In genomic region chr14:22095845-22096510, GRCh38 we compare ENCODE assay signal across 14 cellular contexts.
A peak's percentile ranks its signal among the peaks of the same experiment; 100 is the strongest.
DNase-seq lines count a peak whose midpoint lies in the region; ATAC-seq and TF ChIP-seq lines count a peak whose summit lies in the region.
"Had no signal": no experiment of that assay in that cellular context is flagged by ENCODE, and none has a peak within 500 bp of the region (broad histone marks: within the 10 kb centered on the region; RNA-seq: fewer than 3 reads in every experiment).

No MANE protein-coding gene starts in this region.

- H3K27ac Mint-ChIP-seq in activated naive CD4-positive, alpha-beta T cell treated with anti-CD3 and anti-CD28 coated beads, Interleukin-2, amount 50 U/mL, for 24 hours = peak overlapping the region; percentile 96
- H3K27ac Mint-ChIP-seq: IgD-negative memory B cell had no signal

- H3K27ac ChIP-seq in mucosa of rectum (ENCODE audit: low read depth in 2 of 2, low read length in 2 of 2) = peak overlapping the region; percentile 56 to 64
- H3K27ac ChIP-seq in PC-9 = no peak overlapping the region
- H3K27ac ChIP-seq: BLaER1, left lung, pancreas, thyroid gland had no signal

- no peak overlapping the region for H2AFZ ChIP-seq in PC-9

- H3K36me3 ChIP-seq in mucosa of rectum (ENCODE audit: control insufficient read depth in 2 of 2, insufficient read depth in 2 of 2, low read length in 2 of 2) = no peaks in the 10 kb centered on the region
- no peaks in the 10 kb centered on the region for H3K36me3 ChIP-seq in PC-9 (ENCODE audit: low read depth)
- H3K36me3 ChIP-seq: BLaER1, left lung, pancreas, thyroid gland had no signal

- POLR2A ChIA-PET in PC-9 (lab: Charles Lee; ENCODE audit: unreplicated experiment) = no interaction called here

- H3K27me3 Mint-ChIP-seq in activated naive CD4-positive, alpha-beta T cell treated with anti-CD3 and anti-CD28 coated beads, Interleukin-2, amount 50 U/mL, for 24 hours = no peaks in the 10 kb centered on the region

- peak; percentile 14 for DNase-seq in Ammon's horn (ENCODE audit: low spot score)
- DNase-seq in NCI-H1417 treated with DMSO at 0.1 percent for 48 hours (lab: John Stamatoyannopoulos, UW) = no peak
- no peak for DNase-seq in ureter (ENCODE audit: low spot score)
- no peak for DNase-seq in PC-9
- DNase-seq in amygdala (lab: John Stamatoyannopoulos, UW) = no peak
- DNase-seq: left lung, pancreas, thyroid gland had no signal

- H3K4me3 Mint-ChIP-seq in activated naive CD4-positive, alpha-beta T cell treated with anti-CD3 and anti-CD28 coated beads, Interleukin-2, amount 50 U/mL, for 24 hours = peak overlapping the region; percentile 60
- H3K4me3 Mint-ChIP-seq: IgD-negative memory B cell had no signal

- H3K4me1 ChIP-seq in mucosa of rectum (ENCODE audit: control insufficient read depth in 2 of 2, insufficient read depth in 2 of 2, low read length in 2 of 2) = no peaks in the 10 kb centered on the region
- no peaks in the 10 kb centered on the region for H3K4me1 ChIP-seq in PC-9 (replicated peaks; ENCODE audit: insufficient read depth)
- H3K4me1 ChIP-seq: BLaER1, left lung, pancreas, thyroid gland had no signal

- intact Hi-C loops in PC-9 (cut with micrococcal nuclease; ENCODE audit: unreplicated experiment) = no loop called here

- no peaks in the 10 kb centered on the region for H3K9me2 ChIP-seq in PC-9 (ENCODE audit: insufficient read depth)

- H3K36me3 Mint-ChIP-seq in activated naive CD4-positive, alpha-beta T cell treated with anti-CD3 and anti-CD28 coated beads, Interleukin-2, amount 50 U/mL, for 24 hours = no peaks in the 10 kb centered on the region
- H3K36me3 Mint-ChIP-seq: IgD-negative memory B cell had no signal

- no peaks in the 10 kb centered on the region for H3K79me2 ChIP-seq in PC-9 (ENCODE audit: low read depth)

- BruUV-seq in PC-9 (replicated peaks; lab: Mats Ljungman, UMichigan) = no TSS peak

- H3F3A ChIP-seq in PC-9 (ENCODE audit: insufficient read depth, low read depth) = no peaks in the 10 kb centered on the region

- CTCF ChIA-PET in PC-9 (lab: Charles Lee) = no interaction called here

- H3K9ac ChIP-seq in mucosa of rectum (ENCODE audit: low read depth in 1 of 2, low read length in 2 of 2) = no peak overlapping the region
- H3K9ac ChIP-seq: BLaER1 had no signal

- no peaks in the 10 kb centered on the region for H3K9me3 ChIP-seq in mucosa of rectum (ENCODE audit: control insufficient read depth in 2 of 2, low read length in 2 of 2)
- H3K9me3 ChIP-seq in PC-9 (ENCODE audit: insufficient read depth, low read depth) = no peaks in the 10 kb centered on the region
- H3K9me3 ChIP-seq: BLaER1, left lung, pancreas, thyroid gland had no signal

- no peaks in the 10 kb centered on the region for H3K9me3 Mint-ChIP-seq in activated naive CD4-positive, alpha-beta T cell treated with anti-CD3 and anti-CD28 coated beads, Interleukin-2, amount 50 U/mL, for 24 hours

- ATAC-seq in HG02623 (IDR thresholded peaks at IDR 0.05; ENCODE audit: unreplicated experiment) = peak; percentile 12
- ATAC-seq: left lung had no signal

- H4K20me1 ChIP-seq in PC-9 (ENCODE audit: insufficient read depth) = no peaks in the 10 kb centered on the region
- H4K20me1 ChIP-seq: BLaER1 had no signal

- H3K4me3 ChIP-seq in mucosa of rectum (ENCODE audit: low read length in 2 of 2) (no peak overlapping the region), PC-9 (no peak overlapping the region)
- H3K4me3 ChIP-seq: BLaER1, coronary artery, left lung, pancreas, thyroid gland had no signal

- H3K4me2 ChIP-seq in PC-9 = no peak overlapping the region
- H3K4me2 ChIP-seq: BLaER1 had no signal

- peaks cover 0 to 2% of the 10 kb centered on the region in 2 donors for H3K27me3 ChIP-seq in mucosa of rectum (ENCODE audit: control insufficient read depth in 2 of 2, insufficient read depth in 2 of 2, low read length in 2 of 2)
- H3K27me3 ChIP-seq in PC-9 (ENCODE audit: insufficient read depth, low read depth) = no peaks in the 10 kb centered on the region
- H3K27me3 ChIP-seq: left lung, pancreas, thyroid gland had no signal

- no peak for TF ChIP-seq CTCF in PC-9 (conservative IDR thresholded peaks at IDR 0.05)

- peaks cover 45% of the 10 kb centered on the region for H3K4me1 Mint-ChIP-seq in activated naive CD4-positive, alpha-beta T cell treated with anti-CD3 and anti-CD28 coated beads, Interleukin-2, amount 50 U/mL, for 24 hours
